In the genomic region with DNA sequence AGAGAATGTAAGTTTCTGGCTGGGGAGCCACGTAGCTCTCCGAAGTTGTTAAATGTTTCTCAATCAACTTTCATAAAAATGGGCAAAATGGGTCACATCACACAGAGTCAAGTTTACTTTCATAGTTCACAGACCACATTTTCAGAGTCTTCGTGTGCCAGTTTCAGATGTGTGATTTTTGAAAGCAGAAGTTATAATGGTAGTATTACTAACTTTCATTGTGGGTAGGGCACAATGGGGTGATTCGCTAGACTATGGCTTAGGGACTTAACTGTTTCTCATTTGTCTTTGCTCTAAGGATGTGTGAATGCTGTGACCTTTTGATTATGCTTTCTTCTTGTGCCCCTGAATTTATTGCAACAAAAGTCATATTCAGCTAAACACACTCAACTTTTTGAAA, we compare ENCODE assay signal across 14 cellular contexts.
DNase-seq lines count a peak whose midpoint lies in the region; ATAC-seq and TF ChIP-seq lines count a peak whose summit lies in the region.
"Had no signal": no experiment of that assay in that cellular context is flagged by ENCODE, and none has a peak within 500 bp of the region (broad histone marks: within the 10 kb centered on the region; RNA-seq: fewer than 3 reads in every experiment).

No MANE protein-coding gene starts in this region.

- no peak overlapping the region for H3K27ac ChIP-seq in psoas muscle
- H3K27ac ChIP-seq: foreskin keratinocyte, ovary, spleen had no signal

- DNase-seq in activated T-cell treated with anti-CD3 and anti-CD28 coated beads, Interleukin-2, amount 50 U/mL, for 72 hours: peak; percentile 26 to 43
- DNase-seq in activated T-cell treated with anti-CD3 and anti-CD28 coated beads, Interleukin-2, amount 50 U/mL, for 1 hour: no peak
- DNase-seq in T-helper 2 cell treated with Interferon-gamma antibody and Interleukin-4, amounts not matched to agents 5 μg/mL and 100 μg/mL, for 36 hours (ENCODE audit: low spot score): peak; percentile 46
- DNase-seq in psoas muscle (no peak), KG1 (lab: John Stamatoyannopoulos, UW) (no peak), DMS 273 treated with DMSO at 0.1 percent for 48 hours (lab: John Stamatoyannopoulos, UW) (no peak)
- DNase-seq: effector CD4-positive, alpha-beta T cell; foreskin keratinocyte; NCI-H1436; ovary; spleen had no signal

- TF ChIP-seq CTCF in psoas muscle (IDR thresholded peaks at IDR 0.05): no peak

- intact Hi-C loops in psoas muscle (cut with DNase I): no loop called here

- H3K9me3 Mint-ChIP-seq in activated T-cell treated with anti-CD3 and anti-CD28 coated beads, Interleukin-2, amount 50 U/mL, for 72 hours: no peaks in the 10 kb centered on the region
- no peaks in the 10 kb centered on the region for H3K9me3 Mint-ChIP-seq in T-helper 2 cell treated with Interferon-gamma antibody and Interleukin-4, amounts not matched to agents 5 μg/mL and 100 μg/mL, for 36 hours
- no peaks in the 10 kb centered on the region for H3K9me3 Mint-ChIP-seq in stimulated activated memory B cell treated with anti-CD40 and anti-IgM and Interleukin-4, amounts not matched to agents 10 μg/mL and 1 μg/mL and 100 μg/mL, for 72 hours

- H3K36me3 Mint-ChIP-seq in activated T-cell treated with anti-CD3 and anti-CD28 coated beads, Interleukin-2, amount 50 U/mL, for 72 hours (ENCODE audit: insufficient read depth in 2 of 2): peaks cover 8 to 25% of the 10 kb centered on the region in 2 donors
- peaks cover 44% of the 10 kb centered on the region for H3K36me3 Mint-ChIP-seq in T-helper 2 cell treated with Interferon-gamma antibody and Interleukin-4, amounts not matched to agents 5 μg/mL and 100 μg/mL, for 36 hours (ENCODE audit: low read depth)
- H3K36me3 Mint-ChIP-seq in stimulated activated memory B cell treated with anti-CD40 and anti-IgM and Interleukin-4, amounts not matched to agents 10 μg/mL and 1 μg/mL and 100 μg/mL, for 72 hours: no peaks in the 10 kb centered on the region

- no peaks in the 10 kb centered on the region for H3K27me3 ChIP-seq in psoas muscle (ENCODE audit: insufficient read depth in 3 of 3, low read length in 2 of 3)
- H3K27me3 ChIP-seq: foreskin keratinocyte, ovary, spleen had no signal

- H3K27ac Mint-ChIP-seq in activated T-cell treated with anti-CD3 and anti-CD28 coated beads, Interleukin-2, amount 50 U/mL, for 72 hours: peak overlapping the region; percentile 64
- peak overlapping the region; percentile 38 for H3K27ac Mint-ChIP-seq in T-helper 2 cell treated with Interferon-gamma antibody and Interleukin-4, amounts not matched to agents 5 μg/mL and 100 μg/mL, for 36 hours
- H3K27ac Mint-ChIP-seq in stimulated activated memory B cell treated with anti-CD40 and anti-IgM and Interleukin-4, amounts not matched to agents 10 μg/mL and 1 μg/mL and 100 μg/mL, for 72 hours: no peak overlapping the region

- no peaks in the 10 kb centered on the region for H3K27me3 Mint-ChIP-seq in activated T-cell treated with anti-CD3 and anti-CD28 coated beads, Interleukin-2, amount 50 U/mL, for 72 hours (ENCODE audit: low read depth)
- H3K27me3 Mint-ChIP-seq in T-helper 2 cell treated with Interferon-gamma antibody and Interleukin-4, amounts not matched to agents 5 μg/mL and 100 μg/mL, for 36 hours (ENCODE audit: low read depth): no peaks in the 10 kb centered on the region
- H3K27me3 Mint-ChIP-seq in stimulated activated memory B cell treated with anti-CD40 and anti-IgM and Interleukin-4, amounts not matched to agents 10 μg/mL and 1 μg/mL and 100 μg/mL, for 72 hours: no peaks in the 10 kb centered on the region

- ATAC-seq in activated T-cell treated with anti-CD3 and anti-CD28 coated beads, Interleukin-2, amount 50 U/mL, for 72 hours (replicated peaks in 1 of 2): peak; percentile 91 to 93
- ATAC-seq in HG03060 (IDR thresholded peaks at IDR 0.05; ENCODE audit: low read depth, unreplicated experiment): peak; percentile 74
- ATAC-seq in stimulated activated memory B cell treated with anti-CD40 and anti-IgM and Interleukin-4, amounts not matched to agents 10 μg/mL and 1 μg/mL and 100 μg/mL, for 72 hours: peak; percentile 88
- ATAC-seq in psoas muscle: no peak
- ATAC-seq: foreskin keratinocyte, HCT116 had no signal

- peak overlapping the region; percentile 38 to 64 for H3K4me3 Mint-ChIP-seq in activated T-cell treated with anti-CD3 and anti-CD28 coated beads, Interleukin-2, amount 50 U/mL, for 72 hours
- H3K4me3 Mint-ChIP-seq in T-helper 2 cell treated with Interferon-gamma antibody and Interleukin-4, amounts not matched to agents 5 μg/mL and 100 μg/mL, for 36 hours: peak overlapping the region; percentile 42
- no peak overlapping the region for H3K4me3 Mint-ChIP-seq in stimulated activated memory B cell treated with anti-CD40 and anti-IgM and Interleukin-4, amounts not matched to agents 10 μg/mL and 1 μg/mL and 100 μg/mL, for 72 hours

- 91 to 94% (median 92%) methylated on average over 4 of the region's 4 CpGs for WGBS in psoas muscle, 3 donors

- peaks cover 65% of the 10 kb centered on the region for H3K4me1 Mint-ChIP-seq in activated T-cell treated with anti-CD3 and anti-CD28 coated beads, Interleukin-2, amount 50 U/mL, for 72 hours (ENCODE audit: low read depth)
- H3K4me1 Mint-ChIP-seq in T-helper 2 cell treated with Interferon-gamma antibody and Interleukin-4, amounts not matched to agents 5 μg/mL and 100 μg/mL, for 36 hours (ENCODE audit: low read depth): peaks cover 65% of the 10 kb centered on the region
- H3K4me1 Mint-ChIP-seq in stimulated activated memory B cell treated with anti-CD40 and anti-IgM and Interleukin-4, amounts not matched to agents 10 μg/mL and 1 μg/mL and 100 μg/mL, for 72 hours: peaks cover 19% of the 10 kb centered on the region

- no peak overlapping the region for H3K4me3 ChIP-seq in psoas muscle
- H3K4me3 ChIP-seq: ovary, spleen had no signal

- H3K9me3 ChIP-seq in psoas muscle: no peaks in the 10 kb centered on the region
- H3K9me3 ChIP-seq: ovary, spleen had no signal

- H3K4me1 ChIP-seq in psoas muscle: peaks cover 31% of the 10 kb centered on the region
- H3K4me1 ChIP-seq: foreskin keratinocyte had no signal

- no peaks in the 10 kb centered on the region for H3K36me3 ChIP-seq in psoas muscle (ENCODE audit: insufficient read depth in 1 of 2, low read depth in 1 of 2)
- H3K36me3 ChIP-seq: ovary, spleen had no signal

Comparison
In these comparisons a context has a peak if more than half of its experiments do, and no peak if none do; other contexts are left out.
1. DNase-seq: peak in activated T-cell treated with anti-CD3 and anti-CD28 coated beads, Interleukin-2, amount 50 U/mL, for 72 hours (2 of 2) and T-helper 2 cell treated with Interferon-gamma antibody and Interleukin-4, amounts not matched to agents 5 μg/mL and 100 μg/mL, for 36 hours (single experiment); none in activated T-cell treated with anti-CD3 and anti-CD28 coated beads, Interleukin-2, amount 50 U/mL, for 1 hour (single experiment), psoas muscle (0 of 2), KG1 (single experiment) and DMS 273 treated with DMSO at 0.1 percent for 48 hours (single experiment).
2. ATAC-seq: peak in activated T-cell treated with anti-CD3 and anti-CD28 coated beads, Interleukin-2, amount 50 U/mL, for 72 hours (2 of 2), HG03060 (single experiment) and stimulated activated memory B cell treated with anti-CD40 and anti-IgM and Interleukin-4, amounts not matched to agents 10 μg/mL and 1 μg/mL and 100 μg/mL, for 72 hours (single experiment); none in psoas muscle (0 of 4).